ENCODE assay signal across 1 cellular context in the genomic region with DNA sequence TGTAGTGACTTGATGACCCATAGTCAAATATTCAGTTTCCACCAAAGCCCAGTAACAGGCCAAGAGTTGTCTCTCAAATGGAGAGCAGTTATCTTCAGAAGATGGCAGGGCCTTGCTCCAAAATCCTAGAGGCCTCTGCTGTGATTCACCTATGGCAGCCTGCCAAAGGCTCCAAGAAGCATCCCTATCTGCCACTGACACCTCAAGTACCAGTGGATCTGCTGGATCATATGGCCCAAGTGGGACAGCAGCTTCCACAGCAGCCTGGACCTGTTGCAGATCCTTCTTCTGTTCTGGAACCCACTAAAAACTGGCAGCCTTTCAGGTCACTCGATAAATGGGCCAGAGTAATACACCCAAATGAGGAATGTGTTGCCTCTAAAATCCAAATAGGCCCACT.
TF ChIP-seq lines count a peak whose summit lies in the region.

No MANE protein-coding gene starts in this region.

TF ChIP-seq in Ishikawa, 13 proteins besides CTCF, POLR2A, EP300 and RAD21:
- 0 out of 2 replicates have a peak, but pooled peaks have one; percentile 37 for TF ChIP-seq NFIC (IDR thresholded peaks at IDR 0.05)
